Comparison of ENCODE assay signal across 11 cellular contexts in genomic region chr6:140105857-140106256, GRCh38.
A peak's percentile ranks its signal among the peaks of the same experiment; 100 is the strongest.
DNase-seq lines count a peak whose midpoint lies in the region; ATAC-seq, FAIRE-seq and TF ChIP-seq lines count a peak whose summit lies in the region.
"Had no signal": no experiment of that assay in that cellular context is flagged by ENCODE, and none has a peak within 500 bp of the region (broad histone marks: within the 10 kb centered on the region; RNA-seq: fewer than 3 reads in every experiment).

No MANE protein-coding gene starts in this region.

- ATAC-seq in GM12878 (no peak), right lobe of liver (peak in 2 of 4 donors; percentile 36 to 55), HG02798 (IDR thresholded peaks at IDR 0.05; ENCODE audit: poor library complexity, unreplicated experiment) (no peak)

- H3K4me1 ChIP-seq in GM12878 (ENCODE audit: control insufficient read depth, insufficient read depth, low read length): no peaks in the 10 kb centered on the region
- H3K4me1 ChIP-seq in right lobe of liver: no peaks in the 10 kb centered on the region
- no peaks in the 10 kb centered on the region for H3K4me1 ChIP-seq in vagina
- H3K4me1 ChIP-seq: uterus had no signal

- DNase-seq in Daoy (ENCODE audit: low read depth) (peak; percentile 25), Kasumi-1 (lab: John Stamatoyannopoulos, UW) (peak; percentile 34 to 40), GM12878 (ENCODE audit: low read depth, low spot score) (no peak), right lobe of liver (no peak), occipital lobe (lab: John Stamatoyannopoulos, UW) (no peak), vagina (ENCODE audit: extremely low spot score in 2 of 2) (no peak)
- no peak for DNase-seq in stimulated activated CD4-positive, alpha-beta T cell treated with anti-CD3 and anti-CD28 coated beads, Interleukin-2, amount 100 ng/mL, for 24 hours
- DNase-seq: NCI-H1694, ovary had no signal

- FAIRE-seq in GM12878 (lab: Jason Lieb, UNC): no peak

- H3K9ac ChIP-seq in GM12878 (ENCODE audit: control insufficient read depth, insufficient read depth, low read length): no peak overlapping the region

- CTCF ChIA-PET in GM12878 (lab: Yijun Ruan, JAX): no interaction called here

- no peak overlapping the region for H2AFZ ChIP-seq in GM12878 (ENCODE audit: control insufficient read depth, low read depth, low read length)

- 26% methylated on average over 6 of the region's 6 CpGs for WGBS in GM12878 (ENCODE audit: insufficient coverage, insufficient replicate concordance, low lambda C conversion rate, missing lambda C conversion rate)
- WGBS in right lobe of liver (ENCODE audit: insufficient coverage, low coverage, low lambda C conversion rate, missing lambda C conversion rate): 73% methylated on average over 6 of the region's 6 CpGs

- no peak for TF ChIP-seq POLR2A in GM12878 (IDR thresholded peaks at IDR 0.05; ENCODE audit: low read depth, low read length)
- TF ChIP-seq POLR2A in right lobe of liver (IDR thresholded peaks at IDR 0.05): no peak
- TF ChIP-seq POLR2A in vagina (IDR thresholded peaks at IDR 0.05): no peak

- POLR2A ChIA-PET in GM12878 (lab: Charles Lee): no interaction called here

- SMC1A ChIA-PET in GM12878 (lab: Charles Lee; ENCODE audit: uncharacterized antibody, unreplicated experiment): no interaction called here

- no peaks in the 10 kb centered on the region for H3K9me3 ChIP-seq in GM12878 (replicated peaks; ENCODE audit: control insufficient read depth, insufficient read depth, low read length)
- no peaks in the 10 kb centered on the region for H3K9me3 ChIP-seq in right lobe of liver
- no peaks in the 10 kb centered on the region for H3K9me3 ChIP-seq in vagina
- H3K9me3 ChIP-seq: ovary, uterus had no signal

- H3K79me2 ChIP-seq in GM12878 (ENCODE audit: control insufficient read depth, insufficient read depth, low read length): no peaks in the 10 kb centered on the region

- H3K27ac ChIP-seq in GM12878 (ENCODE audit: control insufficient read depth, insufficient read depth): no peak overlapping the region
- H3K27ac ChIP-seq in right lobe of liver: no peak overlapping the region
- no peak overlapping the region for H3K27ac ChIP-seq in vagina
- H3K27ac ChIP-seq: ovary, uterus had no signal

- RAD21 ChIA-PET in GM12878 (lab: Charles Lee; ENCODE audit: unreplicated experiment): no interaction called here

- 0 out of 2 replicates have a peak, but pooled peaks have one; percentile 2 for TF ChIP-seq RAD21 in GM12878 (IDR thresholded peaks at IDR 0.05; ENCODE audit: insufficient read depth, low read depth, low read length)

- H3K27me3 ChIP-seq in GM12878 (replicated peaks in 1 of 2; ENCODE audit: control insufficient read depth in 2 of 2, insufficient read depth in 2 of 2, low read length in 1 of 2): no peaks in the 10 kb centered on the region
- no peaks in the 10 kb centered on the region for H3K27me3 ChIP-seq in right lobe of liver
- no peaks in the 10 kb centered on the region for H3K27me3 ChIP-seq in vagina
- H3K27me3 ChIP-seq: uterus had no signal

- BruUV-seq in GM12878 (replicated peaks; lab: Mats Ljungman, UMichigan): no TSS peak

- H3K36me3 ChIP-seq in GM12878 (ENCODE audit: control insufficient read depth in 2 of 2, insufficient read depth in 2 of 2, low read length in 1 of 2): no peaks in the 10 kb centered on the region
- no peaks in the 10 kb centered on the region for H3K36me3 ChIP-seq in right lobe of liver
- no peaks in the 10 kb centered on the region for H3K36me3 ChIP-seq in vagina
- H3K36me3 ChIP-seq: ovary, uterus had no signal

- TF ChIP-seq CTCF in GM12878 (IDR thresholded peaks at IDR 0.05 in 2 of 3, conservative IDR thresholded peaks at IDR 0.05 in 1 of 3; ENCODE audit: control insufficient read depth in 2 of 3, extremely low read depth in 1 of 3, insufficient read depth in 1 of 3, low read depth in 3 of 3, low read length in 3 of 3) (0 out of 6 replicates have a peak, but pooled peaks of 1 of the 3 experiments have one; percentile 5), right lobe of liver (IDR thresholded peaks at IDR 0.05) (peak; percentile 23 to 30 (median 24)), vagina (IDR thresholded peaks at IDR 0.05) (no peak)

- H3K4me3 ChIP-seq in GM12878: no peak overlapping the region
- no peak overlapping the region for H3K4me3 ChIP-seq in right lobe of liver
- H3K4me3 ChIP-seq in vagina: no peak overlapping the region
- H3K4me3 ChIP-seq: ovary, uterus had no signal

- H4K20me1 ChIP-seq in GM12878 (ENCODE audit: control insufficient read depth, insufficient read depth): no peaks in the 10 kb centered on the region

- TF ChIP-seq EP300 in GM12878 (IDR thresholded peaks at IDR 0.05; ENCODE audit: borderline replicate concordance in 1 of 2, control insufficient read depth in 1 of 2, low read depth in 2 of 2, low read length in 2 of 2): no peak

- in situ Hi-C loops in GM12878 (cut with MboI): no loop called here

- intact Hi-C loops in GM12878 (cut with micrococcal nuclease; ENCODE audit: unreplicated experiment): no loop called here
- intact Hi-C loops in right lobe of liver (cut with DNase I): no loop called here
- intact Hi-C loops in vagina (cut with DNase I): no loop called here

- H3K4me2 ChIP-seq in GM12878 (ENCODE audit: control insufficient read depth, insufficient read depth): no peak overlapping the region

TF ChIP-seq in GM12878, 131 proteins besides CTCF, POLR2A, EP300 and RAD21:
- TF ChIP-seq HDAC2 (IDR thresholded peaks at IDR 0.05): no peak
- no peak for TF ChIP-seq IKZF2 (IDR thresholded peaks at IDR 0.05)
- TF ChIP-seq YY1 (IDR thresholded peaks at IDR 0.05; ENCODE audit: low read depth, low read length): peak; percentile 50; the same call in 1 of the 2 replicates
- TF ChIP-seq POU2F2 (IDR thresholded peaks at IDR 0.05; ENCODE audit: borderline replicate concordance, low read depth, low read length): no peak
- TF ChIP-seq ZNF687 (IDR thresholded peaks at IDR 0.05): no peak

Comparison
In these comparisons a context has a peak if more than half of its experiments do, and no peak if none do; other contexts are left out.
1. DNase-seq: peak in Daoy (single experiment) and Kasumi-1 (2 of 2); none in GM12878 (single experiment), right lobe of liver (0 of 3), occipital lobe (single experiment), vagina (0 of 2) and stimulated activated CD4-positive, alpha-beta T cell treated with anti-CD3 and anti-CD28 coated beads, Interleukin-2, amount 100 ng/mL, for 24 hours (0 of 2).
2. CTCF ChIP-seq: peak in right lobe of liver (4 of 4); none in vagina (0 of 3).